16 cellular contexts compared by ENCODE assay signal in genomic region chr11:132864811-132865576, GRCh38.
"Had no signal": no experiment of that assay in that cellular context is flagged by ENCODE, and none has a peak within 500 bp of the region (broad histone marks: within the 10 kb centered on the region; RNA-seq: fewer than 3 reads in every experiment).

No MANE protein-coding gene starts in this region.

- H3K27ac Mint-ChIP-seq: activated T-helper 17 cell treated with anti-CD3 and anti-CD28 coated beads, Interleukin-2, amount 50 U/mL, for 72 hours; type B pancreatic cell had no signal

- H3K27ac ChIP-seq: adrenal gland, left ventricle myocardium inferior, suprapubic skin had no signal

- H3K36me3 ChIP-seq: adrenal gland, left ventricle myocardium inferior, suprapubic skin had no signal

- FAIRE-seq: kidney had no signal

- H3K4me3 ChIP-seq: adrenal gland, left ventricle myocardium inferior, suprapubic skin had no signal

- DNase-seq: activated CD4-positive, alpha-beta T cell treated with anti-CD3 and anti-CD28 coated beads for 4 hours; activated naive CD4-positive, alpha-beta T cell treated with anti-CD3 and anti-CD28 coated beads, Interleukin-2, amount 50 U/mL, for 16 hours; activated T-cell treated with anti-CD3 and anti-CD28 coated beads for 4 hours; adrenal gland; dermis blood vessel endothelial cell; hypothalamus; kidney; left ventricle myocardium inferior; stimulated activated CD4-positive, alpha-beta T cell treated with anti-CD3 and anti-CD28 coated beads, Interleukin-2, amount 100 ng/mL, for 48 hours; stimulated activated CD8-positive, alpha-beta memory T cell treated with anti-CD3 and anti-CD28 coated beads, Interleukin-4, amount 100 ng/mL, for 48 hours; stimulated activated naive CD8-positive, alpha-beta T cell treated with anti-CD3 and anti-CD28 coated beads, Interleukin-15, Interleukin-2, amounts not matched to agents 100 U/mL and 50 U/mL, for 24 hours; T1000 had no signal

- H3K4me1 Mint-ChIP-seq: activated T-helper 17 cell treated with anti-CD3 and anti-CD28 coated beads, Interleukin-2, amount 50 U/mL, for 72 hours had no signal

- H3K9me3 ChIP-seq: adrenal gland, left ventricle myocardium inferior, suprapubic skin had no signal

- H3K4me1 ChIP-seq: adrenal gland, left ventricle myocardium inferior, suprapubic skin had no signal

- H3K4me3 Mint-ChIP-seq: activated T-helper 17 cell treated with anti-CD3 and anti-CD28 coated beads, Interleukin-2, amount 50 U/mL, for 72 hours; brain; type B pancreatic cell had no signal

- H3K36me3 Mint-ChIP-seq: brain, type B pancreatic cell had no signal

- H3K27me3 ChIP-seq: adrenal gland, suprapubic skin had no signal

- H3K9me3 Mint-ChIP-seq: activated T-helper 17 cell treated with anti-CD3 and anti-CD28 coated beads, Interleukin-2, amount 50 U/mL, for 72 hours had no signal
